8 cellular contexts compared by ENCODE assay signal in the genomic region with DNA sequence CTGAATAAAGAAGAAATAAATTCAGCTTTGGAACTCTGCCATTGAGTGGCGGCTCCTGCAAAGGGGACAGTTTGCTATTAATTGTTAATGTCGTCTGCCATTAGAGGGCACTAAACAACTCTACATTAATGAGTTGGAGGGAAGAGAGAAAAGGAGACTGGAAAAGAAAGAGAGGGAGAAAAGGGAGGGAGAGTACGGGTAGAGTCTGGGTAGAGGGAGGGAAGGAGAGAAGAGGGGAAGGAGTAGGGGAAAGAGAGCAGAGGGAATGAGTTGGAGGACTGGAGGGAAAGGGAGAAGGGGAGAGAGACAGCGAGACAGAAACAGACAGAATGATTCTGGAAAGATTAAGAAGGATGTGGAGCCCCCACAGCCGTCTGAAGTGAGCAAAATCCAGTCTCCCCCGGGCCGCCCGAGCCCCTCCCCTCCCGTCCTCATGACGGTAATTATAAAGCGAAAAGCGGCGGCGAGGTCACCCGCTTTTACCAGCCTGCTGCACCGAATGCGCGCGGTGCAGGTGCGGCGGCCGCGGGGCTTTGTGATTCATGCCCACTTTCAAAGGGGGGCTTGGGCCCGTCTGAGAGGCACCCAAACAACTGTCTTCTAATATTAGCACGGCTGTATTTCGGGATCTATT. TPM values are rescaled to one million over a fixed set of nuclear protein-coding genes. Genes with fewer than 3 reads are reported as not detected.
DNase-seq lines count a peak whose midpoint lies in the region; ATAC-seq and TF ChIP-seq lines count a peak whose summit lies in the region.

No MANE protein-coding gene starts in this region.

- ATAC-seq in Right ventricle myocardium inferior = peak; percentile 45
- peak; percentile 8; the same call in 1 of the 3 replicates for ATAC-seq in RWPE2 (ENCODE audit: low read depth)
- ATAC-seq in left lobe of liver = peak; percentile 38
- ATAC-seq in HG03457 (IDR thresholded peaks at IDR 0.05; ENCODE audit: unreplicated experiment) = no peak

- H3K27me3 ChIP-seq in Karpas-422 (ENCODE audit: low read length) (no peaks in the 10 kb centered on the region), RWPE2 (ENCODE audit: insufficient read depth, poor library complexity, severe bottlenecking) (no peaks in the 10 kb centered on the region), subcutaneous abdominal adipose tissue (ENCODE audit: control insufficient read depth in 5 of 5, insufficient read depth in 4 of 5, low read length in 5 of 5) (peaks cover 0 to 3% (median 0%) of the 10 kb centered on the region in 5 donors)

- DNase-seq in Right ventricle myocardium inferior (ENCODE audit: missing footprints) (peak; percentile 73), cardiac septum (ENCODE audit: low spot score) (no peak), Karpas-422 (peak; percentile 67), RWPE2 (ENCODE audit: low spot score) (peak; percentile 67), dedifferentiated amniotic fluid mesenchymal stem cell (ENCODE audit: extremely low spot score) (peak; percentile 66), left lobe of liver (ENCODE audit: low spot score) (peak; percentile 58)

- H3K79me2 ChIP-seq in Karpas-422 (ENCODE audit: low read length) = no peaks in the 10 kb centered on the region

- no peak overlapping the region; the same call in 1 of the 2 replicates for H2AFZ ChIP-seq in Karpas-422 (ENCODE audit: low read length)

- H3K27ac ChIP-seq in Karpas-422 (ENCODE audit: low read length) (no peak overlapping the region), RWPE2 (ENCODE audit: poor library complexity, severe bottlenecking) (peak overlapping the region; percentile 79), subcutaneous abdominal adipose tissue (ENCODE audit: low read depth, low read length) (no peak overlapping the region)

- H3K4me1 ChIP-seq in Karpas-422 (ENCODE audit: low read length) = peaks cover 15% of the 10 kb centered on the region
- H3K4me1 ChIP-seq in RWPE2 (ENCODE audit: insufficient read depth, poor library complexity, severe bottlenecking) = no peaks in the 10 kb centered on the region
- H3K4me1 ChIP-seq in subcutaneous abdominal adipose tissue (ENCODE audit: control insufficient read depth in 5 of 5, insufficient read depth in 5 of 5, low read length in 5 of 5) = peaks cover 0 to 46% (median 38%) of the 10 kb centered on the region in 5 donors

- H3K9me2 ChIP-seq in Karpas-422 (replicated peaks; ENCODE audit: insufficient read depth, low read length) = no peaks in the 10 kb centered on the region

- no peaks in the 10 kb centered on the region for H4K20me1 ChIP-seq in Karpas-422 (ENCODE audit: insufficient read depth, low read depth, low read length)

- peak; percentile 94 for TF ChIP-seq CTCF in RWPE2 (IDR thresholded peaks at IDR 0.05; ENCODE audit: poor library complexity, severe bottlenecking)

- H3K36me3 ChIP-seq in Karpas-422 (ENCODE audit: insufficient read depth, low read length) (no peaks in the 10 kb centered on the region), RWPE2 (ENCODE audit: low read depth) (peaks cover 5% of the 10 kb centered on the region), subcutaneous abdominal adipose tissue (ENCODE audit: control insufficient read depth in 5 of 5, insufficient read depth in 5 of 5, low read length in 5 of 5) (no peaks in the 10 kb centered on the region)

- intact Hi-C loops in Right ventricle myocardium inferior (cut with DNase I) (loop anchor here (2.0 to 5.0 kb wide), 3 partner anchors 311 to 740 kb away; no protein-coding TSS in a partner anchor), cardiac septum (cut with DNase I) (loop anchor here (2.0 to 5.0 kb wide), 2 partner anchors 740 to 754 kb away; no protein-coding TSS in a partner anchor)

- no peak overlapping the region for H3K4me2 ChIP-seq in Karpas-422 (ENCODE audit: low read depth, low read length, poor library complexity, severe bottlenecking)

- H3K4me3 ChIP-seq in Karpas-422 (ENCODE audit: low read length) = no peak overlapping the region
- peak overlapping the region; percentile 93 for H3K4me3 ChIP-seq in RWPE2 (ENCODE audit: severe bottlenecking)
- H3K4me3 ChIP-seq in subcutaneous abdominal adipose tissue (ENCODE audit: low read depth in 1 of 5, low read length in 5 of 5) = peak overlapping the region; percentile 45 to 81 (median 67)

- no peaks in the 10 kb centered on the region for H3K9me3 ChIP-seq in Karpas-422 (ENCODE audit: low read length)
- H3K9me3 ChIP-seq in RWPE2 (ENCODE audit: severe bottlenecking) = no peaks in the 10 kb centered on the region
- H3K9me3 ChIP-seq in subcutaneous abdominal adipose tissue (ENCODE audit: control insufficient read depth in 5 of 5, low read length in 5 of 5) = no peaks in the 10 kb centered on the region

- H3K9ac ChIP-seq in Karpas-422 (ENCODE audit: low read length) = no peak overlapping the region
- peak overlapping the region in 1 of 5 donors; percentile 15 for H3K9ac ChIP-seq in subcutaneous abdominal adipose tissue (ENCODE audit: low read length in 5 of 5)

RNA-seq across cellular contexts. Expression of gene FST, which starts 1.9 kb away (rescaled TPM):
- total RNA-seq in Right ventricle myocardium inferior = 10.6 TPM
- 1.9 TPM for total RNA-seq in cardiac septum
- total RNA-seq in Karpas-422 (2014; rRNA removed; shearing (Covaris generic); ENCODE audit: low replicate concordance) = not detected in 2 replicates
- 16.9 TPM for total RNA-seq in left lobe of liver
